Comparison of ENCODE assay signal across 10 cellular contexts in the genomic region with DNA sequence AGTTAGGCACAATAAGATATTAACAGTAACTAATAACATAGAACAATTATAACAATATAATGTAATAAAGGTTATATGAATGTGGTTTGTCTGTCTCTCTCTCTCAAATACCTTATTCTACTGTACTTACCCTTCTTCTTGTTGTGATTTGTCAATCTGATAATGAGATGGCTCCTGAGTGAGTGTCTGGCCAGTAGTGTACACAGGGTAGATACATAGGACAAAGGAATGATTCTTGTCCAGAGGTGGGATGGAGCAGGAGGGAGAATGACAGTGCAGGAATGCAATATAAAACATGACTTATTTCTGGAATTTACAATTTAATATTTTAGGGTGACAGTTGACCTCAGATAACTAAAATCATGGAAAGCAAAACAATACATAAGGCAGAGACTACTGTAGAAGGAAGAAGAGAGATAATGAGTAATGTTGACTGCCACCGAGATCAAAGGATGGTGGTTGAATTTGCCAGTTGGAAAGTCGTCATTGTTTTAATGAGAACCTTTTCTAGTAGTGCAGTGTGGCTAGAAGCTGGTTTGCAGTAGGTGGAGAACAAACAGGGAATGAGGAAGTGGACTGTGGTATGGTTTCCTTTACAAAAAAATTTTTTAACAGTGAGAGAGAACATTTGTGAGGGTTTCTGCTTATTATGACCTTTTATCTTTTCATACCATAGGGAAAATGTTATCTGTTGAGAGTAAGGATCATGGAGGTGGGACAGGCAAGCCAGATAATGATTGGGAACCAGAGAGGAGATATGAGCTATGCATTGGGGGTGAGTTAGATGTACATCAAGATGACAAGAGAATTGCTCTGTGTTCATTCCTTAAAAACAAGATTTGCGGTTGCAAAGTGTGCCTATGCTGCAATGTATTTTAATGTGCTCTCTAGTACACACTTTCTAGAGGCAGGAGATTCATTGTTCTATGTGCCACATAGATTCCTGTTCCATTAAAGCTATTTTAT.
DNase-seq lines count a peak whose midpoint lies in the region; ATAC-seq, FAIRE-seq and TF ChIP-seq lines count a peak whose summit lies in the region.
"Had no signal": no experiment of that assay in that cellular context is flagged by ENCODE, and none has a peak within 500 bp of the region (broad histone marks: within the 10 kb centered on the region; RNA-seq: fewer than 3 reads in every experiment).

No MANE protein-coding gene starts in this region.

- H3K4me3 ChIP-seq in NB4 (ENCODE audit: low read depth, low read length): no peak overlapping the region
- no peak overlapping the region for H3K4me3 ChIP-seq in GM12878
- H3K4me3 ChIP-seq: left ventricle myocardium inferior had no signal

- no peak overlapping the region for H3K27ac ChIP-seq in GM12878 (ENCODE audit: control insufficient read depth, insufficient read depth)
- H3K27ac ChIP-seq: left ventricle myocardium inferior had no signal

- POLR2A ChIA-PET in GM12878 (lab: Charles Lee): no interaction called here

- peak; percentile 30 to 72; a peak in 2 of 4 replicates for TF ChIP-seq EP300 in GM12878 (IDR thresholded peaks at IDR 0.05; ENCODE audit: borderline replicate concordance in 1 of 2, control insufficient read depth in 1 of 2, low read depth in 2 of 2, low read length in 2 of 2)

- no peak for TF ChIP-seq RAD21 in GM12878 (IDR thresholded peaks at IDR 0.05; ENCODE audit: insufficient read depth, low read depth, low read length)

- no peaks in the 10 kb centered on the region for H4K20me1 ChIP-seq in GM12878 (ENCODE audit: control insufficient read depth, insufficient read depth)

- SMC1A ChIA-PET in GM12878 (lab: Charles Lee; ENCODE audit: uncharacterized antibody, unreplicated experiment): interaction anchor here (0.8 to 1.2 kb wide), 2 partner anchors 273 to 306 kb away, joined by 3 read pairs; no protein-coding TSS in a partner anchor

- RAD21 ChIA-PET in GM12878 (lab: Charles Lee; ENCODE audit: unreplicated experiment): no interaction called here

- BruUV-seq in GM12878 (replicated peaks; lab: Mats Ljungman, UMichigan): no TSS peak

- no peaks in the 10 kb centered on the region for H3K79me2 ChIP-seq in GM12878 (ENCODE audit: control insufficient read depth, insufficient read depth, low read length)

- H3K36me3 ChIP-seq in GM12878 (ENCODE audit: control insufficient read depth in 2 of 2, insufficient read depth in 2 of 2, low read length in 1 of 2): no peaks in the 10 kb centered on the region
- H3K36me3 ChIP-seq: left ventricle myocardium inferior had no signal

- intact Hi-C loops in GM12878 (cut with micrococcal nuclease; ENCODE audit: unreplicated experiment): no loop called here

- peak; percentile 89 for ATAC-seq in GM12878
- ATAC-seq in HG03045 (IDR thresholded peaks at IDR 0.05; ENCODE audit: unreplicated experiment): no peak
- no peak for ATAC-seq in HG03565 (IDR thresholded peaks at IDR 0.05; ENCODE audit: unreplicated experiment)

- no peak overlapping the region for H2AFZ ChIP-seq in GM12878 (ENCODE audit: control insufficient read depth, low read depth, low read length)

- H3K9me3 ChIP-seq in GM12878 (replicated peaks; ENCODE audit: control insufficient read depth, insufficient read depth, low read length): no peaks in the 10 kb centered on the region
- H3K9me3 ChIP-seq: left ventricle myocardium inferior had no signal

- peak; percentile 47 for FAIRE-seq in GM12878 (lab: Jason Lieb, UNC)

- no peak overlapping the region for H3K4me2 ChIP-seq in GM12878 (ENCODE audit: control insufficient read depth, insufficient read depth)

- H3K27me3 ChIP-seq in GM12878 (replicated peaks in 1 of 2; ENCODE audit: control insufficient read depth in 2 of 2, insufficient read depth in 2 of 2, low read length in 1 of 2): no peaks in the 10 kb centered on the region

- no peak overlapping the region for H3K9ac ChIP-seq in GM12878 (ENCODE audit: control insufficient read depth, insufficient read depth, low read length)

- CTCF ChIA-PET in GM12878 (lab: Yijun Ruan, JAX): no interaction called here

- in situ Hi-C loops in GM12878 (cut with MboI): no loop called here
- in situ Hi-C loops in G401 (cut with HindIII; ENCODE audit: low sequenced_read_pairs): no loop called here

- TF ChIP-seq POLR2A in NB4 (IDR thresholded peaks at IDR 0.05; ENCODE audit: extremely low read depth, insufficient read length) (no peak), GM12878 (IDR thresholded peaks at IDR 0.05; ENCODE audit: low read depth, low read length) (no peak)

- no peaks in the 10 kb centered on the region for H3K4me1 ChIP-seq in GM12878 (ENCODE audit: control insufficient read depth, insufficient read depth, low read length)
- H3K4me1 ChIP-seq: left ventricle myocardium inferior had no signal

- peak; percentile 71 for DNase-seq in A172 (ENCODE audit: low spot score)
- DNase-seq in DMS53 treated with DMSO at 0.1 percent for 48 hours (lab: John Stamatoyannopoulos, UW; ENCODE audit: unreplicated experiment): peak; percentile 23
- peak; percentile 30 for DNase-seq in NB4 (ENCODE audit: low read depth)
- DNase-seq in GM12878 (ENCODE audit: low read depth, low spot score): peak; percentile 19
- no peak for DNase-seq in NCI-H1048 (lab: John Stamatoyannopoulos, UW)
- no peak for DNase-seq in G401 (ENCODE audit: low spot score)
- DNase-seq: left ventricle myocardium inferior, NCI-H524 had no signal

- TF ChIP-seq CTCF in NB4 (IDR thresholded peaks at IDR 0.05; ENCODE audit: low read depth, low read length): no peak
- TF ChIP-seq CTCF in GM12878 (IDR thresholded peaks at IDR 0.05 in 2 of 3, conservative IDR thresholded peaks at IDR 0.05 in 1 of 3; ENCODE audit: control insufficient read depth in 2 of 3, extremely low read depth in 1 of 3, insufficient read depth in 1 of 3, low read depth in 3 of 3, low read length in 3 of 3): no peak

- 35% methylated on average over 3 of the region's 3 CpGs for WGBS in GM12878 (ENCODE audit: insufficient coverage, insufficient replicate concordance, low lambda C conversion rate, missing lambda C conversion rate)

TF ChIP-seq in GM12878, 131 proteins besides CTCF, POLR2A, EP300 and RAD21 (continues in another document):
- TF ChIP-seq, protein P1, sequence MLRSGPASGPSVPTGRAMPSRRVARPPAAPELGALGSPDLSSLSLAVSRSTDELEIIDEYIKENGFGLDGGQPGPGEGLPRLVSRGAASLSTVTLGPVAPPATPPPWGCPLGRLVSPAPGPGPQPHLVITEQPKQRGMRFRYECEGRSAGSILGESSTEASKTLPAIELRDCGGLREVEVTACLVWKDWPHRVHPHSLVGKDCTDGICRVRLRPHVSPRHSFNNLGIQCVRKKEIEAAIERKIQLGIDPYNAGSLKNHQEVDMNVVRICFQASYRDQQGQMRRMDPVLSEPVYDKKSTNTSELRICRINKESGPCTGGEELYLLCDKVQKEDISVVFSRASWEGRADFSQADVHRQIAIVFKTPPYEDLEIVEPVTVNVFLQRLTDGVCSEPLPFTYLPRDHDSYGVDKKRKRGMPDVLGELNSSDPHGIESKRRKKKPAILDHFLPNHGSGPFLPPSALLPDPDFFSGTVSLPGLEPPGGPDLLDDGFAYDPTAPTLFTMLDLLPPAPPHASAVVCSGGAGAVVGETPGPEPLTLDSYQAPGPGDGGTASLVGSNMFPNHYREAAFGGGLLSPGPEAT (IDR thresholded peaks at IDR 0.05; ENCODE audit: low read depth): peak; percentile 54; the same call in 1 of the 2 replicates
- TF ChIP-seq ATF7 (IDR thresholded peaks at IDR 0.05; ENCODE audit: low read depth) (peak; percentile 89), NR2F1 (conservative IDR thresholded peaks at IDR 0.05) (peak; percentile 54; the same call in 1 of the 2 replicates), MYB (IDR thresholded peaks at IDR 0.05; ENCODE audit: borderline replicate concordance, low read depth, low read length) (0 out of 2 replicates have a peak, but pooled peaks have one; percentile 65), NFYA (IDR thresholded peaks at IDR 0.05; ENCODE audit: borderline replicate concordance, low read depth, low read length) (no peak), DPF2 (IDR thresholded peaks at IDR 0.05) (peak; percentile 93), ZNF217 (IDR thresholded peaks at IDR 0.05) (no peak), SPI1 (IDR thresholded peaks at IDR 0.05; ENCODE audit: borderline replicate concordance, insufficient read depth, low read depth, low read length) (peak; percentile 93), IRF4 (IDR thresholded peaks at IDR 0.05; ENCODE audit: low read depth, low read length) (no peak), NR2C1 (IDR thresholded peaks at IDR 0.05) (no peak), TCF7 (IDR thresholded peaks at IDR 0.05; ENCODE audit: borderline replicate concordance) (peak; percentile 59; the same call in 1 of the 2 replicates), BCL11A (IDR thresholded peaks at IDR 0.05; ENCODE audit: low read depth, low read length) (peak; percentile 89; the same call in 1 of the 2 replicates), IKZF2 (IDR thresholded peaks at IDR 0.05) (peak; percentile 83 to 88), MEF2B (IDR thresholded peaks at IDR 0.05; ENCODE audit: partially characterized antibody, poor library complexity, severe bottlenecking) (peak; percentile 37), TCF12 (IDR thresholded peaks at IDR 0.05; ENCODE audit: low read depth, low read length) (no peak)
- TF ChIP-seq, protein P2, sequence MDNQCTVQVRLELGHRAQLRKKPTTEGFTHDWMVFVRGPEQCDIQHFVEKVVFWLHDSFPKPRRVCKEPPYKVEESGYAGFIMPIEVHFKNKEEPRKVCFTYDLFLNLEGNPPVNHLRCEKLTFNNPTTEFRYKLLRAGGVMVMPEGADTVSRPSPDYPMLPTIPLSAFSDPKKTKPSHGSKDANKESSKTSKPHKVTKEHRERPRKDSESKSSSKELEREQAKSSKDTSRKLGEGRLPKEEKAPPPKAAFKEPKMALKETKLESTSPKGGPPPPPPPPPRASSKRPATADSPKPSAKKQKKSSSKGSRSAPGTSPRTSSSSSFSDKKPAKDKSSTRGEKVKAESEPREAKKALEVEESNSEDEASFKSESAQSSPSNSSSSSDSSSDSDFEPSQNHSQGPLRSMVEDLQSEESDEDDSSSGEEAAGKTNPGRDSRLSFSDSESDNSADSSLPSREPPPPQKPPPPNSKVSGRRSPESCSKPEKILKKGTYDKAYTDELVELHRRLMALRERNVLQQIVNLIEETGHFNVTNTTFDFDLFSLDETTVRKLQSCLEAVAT (IDR thresholded peaks at IDR 0.05): 0 out of 2 replicates have a peak, but pooled peaks have one; percentile 29

Comparison
In these comparisons a context has a peak if more than half of its experiments do, and no peak if none do; other contexts are left out.
1. DNase-seq: peak in A172 (single experiment), DMS53 treated with DMSO at 0.1 percent for 48 hours (single experiment), NB4 (single experiment) and GM12878 (single experiment); none in NCI-H1048 (single experiment) and G401 (single experiment).